8 cellular contexts compared by ENCODE assay signal in the genomic region with DNA sequence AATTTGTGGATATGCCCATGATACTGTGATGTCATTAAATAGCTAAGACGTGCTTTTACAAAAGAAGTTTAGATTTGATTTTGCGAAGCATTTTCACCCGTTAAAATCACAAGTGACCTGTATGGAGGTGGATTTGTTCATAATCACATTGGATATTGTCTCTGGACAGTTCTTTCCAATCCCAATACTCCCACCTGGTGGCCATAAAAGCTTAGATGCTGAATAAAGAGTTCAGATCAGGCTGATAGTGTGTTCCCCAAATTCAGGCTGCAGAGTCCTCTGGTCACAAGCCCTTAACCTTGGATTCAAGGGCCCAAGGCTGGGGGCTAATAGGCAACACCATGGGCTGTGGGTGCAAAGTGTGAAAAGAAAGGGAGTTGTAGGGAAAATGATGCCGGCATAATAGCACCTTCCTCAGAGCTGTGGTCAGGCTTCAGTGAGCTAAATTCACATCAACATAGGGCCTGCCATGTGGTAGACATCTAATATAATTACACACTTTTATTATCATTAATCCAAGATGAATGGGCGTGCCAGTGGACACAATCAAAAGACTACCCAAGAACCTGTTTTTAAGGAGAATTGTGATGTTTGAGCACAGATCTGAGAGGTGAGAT. TPM values are rescaled to one million over a fixed set of nuclear protein-coding genes. Genes with fewer than 3 reads are reported as not detected.
DNase-seq lines count a peak whose midpoint lies in the region; ATAC-seq and TF ChIP-seq lines count a peak whose summit lies in the region.

No MANE protein-coding gene starts in this region.

- no peaks in the 10 kb centered on the region for H4K20me1 ChIP-seq in neural cell (ENCODE audit: insufficient read depth)

- no peaks in the 10 kb centered on the region for H3K4me1 Mint-ChIP-seq in activated naive CD4-positive, alpha-beta T cell treated with anti-CD3 and anti-CD28 coated beads for 36 hours (ENCODE audit: low read depth)
- no peaks in the 10 kb centered on the region for H3K4me1 Mint-ChIP-seq in effector memory CD8-positive, alpha-beta T cell (ENCODE audit: low read depth in 2 of 2)

- H3K4me3 ChIP-seq in neural cell (ENCODE audit: low read length) = no peak overlapping the region

- no peaks in the 10 kb centered on the region for H3K36me3 Mint-ChIP-seq in activated naive CD4-positive, alpha-beta T cell treated with anti-CD3 and anti-CD28 coated beads for 36 hours (ENCODE audit: low read depth)
- H3K36me3 Mint-ChIP-seq in effector memory CD8-positive, alpha-beta T cell (ENCODE audit: insufficient read depth) = no peaks in the 10 kb centered on the region

- H2AFZ ChIP-seq in neural cell (ENCODE audit: low read depth, low read length) = no peak overlapping the region

- no peaks in the 10 kb centered on the region for H3K79me2 ChIP-seq in neural cell (replicated peaks; ENCODE audit: insufficient read depth, low read length)

- CTCF ChIA-PET in activated naive CD4-positive, alpha-beta T cell treated with anti-CD3 and anti-CD28 coated beads for 36 hours (lab: Charles Lee) = interaction anchor here (0.6 to 1.7 kb wide), 7 partner anchors 12 to 423 kb away, joined by 3 to 5 read pairs (median 3); no protein-coding TSS in a partner anchor

- no peaks in the 10 kb centered on the region for H3K9me3 ChIP-seq in neural cell (ENCODE audit: low read length)

- intact Hi-C loops in activated naive CD4-positive, alpha-beta T cell treated with anti-CD3 and anti-CD28 coated beads for 36 hours (cut with micrococcal nuclease) = loop anchor here (1.0 kb wide), 1 partner anchor 275 kb away; no protein-coding TSS in a partner anchor

- no peaks in the 10 kb centered on the region for H3K9me2 ChIP-seq in neural cell (ENCODE audit: insufficient read depth, low read length)

- peak; percentile 70 for TF ChIP-seq RAD21 in neural cell (conservative IDR thresholded peaks at IDR 0.05)

- no peaks in the 10 kb centered on the region for H3K36me3 ChIP-seq in neural cell (ENCODE audit: insufficient read depth, low read length)

- DNase-seq in activated naive CD4-positive, alpha-beta T cell treated with anti-CD3 and anti-CD28 coated beads for 36 hours = peak; percentile 44
- no peak for DNase-seq in activated naive CD4-positive, alpha-beta T cell (lab: John Stamatoyannopoulos, UW)
- DNase-seq in RKO (ENCODE audit: low spot score) (peak; percentile 72), T-helper 9 cell (no peak)
- DNase-seq in effector memory CD8-positive, alpha-beta T cell = peak; percentile 17 to 32 (median 27)

- H3F3A ChIP-seq in neural cell (ENCODE audit: insufficient read depth, low read length, poor library complexity, severe bottlenecking) = no peaks in the 10 kb centered on the region

- no peaks in the 10 kb centered on the region for H3K9me3 Mint-ChIP-seq in activated naive CD4-positive, alpha-beta T cell treated with anti-CD3 and anti-CD28 coated beads for 36 hours
- H3K9me3 Mint-ChIP-seq in effector memory CD8-positive, alpha-beta T cell = no peaks in the 10 kb centered on the region

- H3K27me3 Mint-ChIP-seq in activated naive CD4-positive, alpha-beta T cell treated with anti-CD3 and anti-CD28 coated beads for 36 hours (ENCODE audit: low read depth) = no peaks in the 10 kb centered on the region
- peaks cover 7 to 23% of the 10 kb centered on the region in 2 donors for H3K27me3 Mint-ChIP-seq in effector memory CD8-positive, alpha-beta T cell

- no peak overlapping the region for H3K27ac ChIP-seq in neural cell (ENCODE audit: low read length)

- TF ChIP-seq EP300 in neural cell (conservative IDR thresholded peaks at IDR 0.05; ENCODE audit: poor library complexity, severe bottlenecking) = no peak

- H3K27me3 ChIP-seq in neural cell (ENCODE audit: insufficient read depth, low read depth, low read length) = no peaks in the 10 kb centered on the region

- TF ChIP-seq CTCF in neural cell (IDR thresholded peaks at IDR 0.05; ENCODE audit: poor library complexity, severe bottlenecking) = peak; percentile 69

- H3K9ac ChIP-seq in neural cell (ENCODE audit: low read length) = no peak overlapping the region

- no peak overlapping the region for H3K4me2 ChIP-seq in neural cell (ENCODE audit: low read length)

- H3K27ac Mint-ChIP-seq in activated naive CD4-positive, alpha-beta T cell treated with anti-CD3 and anti-CD28 coated beads for 36 hours = no peak overlapping the region
- no peak overlapping the region for H3K27ac Mint-ChIP-seq in effector memory CD8-positive, alpha-beta T cell

- H3K4me3 Mint-ChIP-seq in activated naive CD4-positive, alpha-beta T cell treated with anti-CD3 and anti-CD28 coated beads for 36 hours = no peak overlapping the region
- no peak overlapping the region for H3K4me3 Mint-ChIP-seq in effector memory CD8-positive, alpha-beta T cell

- ATAC-seq in HG02885 (IDR thresholded peaks at IDR 0.05; ENCODE audit: poor library complexity, unreplicated experiment) = peak; percentile 78
- ATAC-seq in effector memory CD8-positive, alpha-beta T cell (replicated peaks) = peak; percentile 35
- ATAC-seq in GM18502 (IDR thresholded peaks at IDR 0.05; ENCODE audit: poor library complexity, unreplicated experiment) = no peak

TF ChIP-seq in neural cell, 6 proteins besides CTCF, POLR2A, EP300 and RAD21:
- TF ChIP-seq REST (IDR thresholded peaks at IDR 0.05; ENCODE audit: borderline replicate concordance) (no peak), POLR2AphosphoS5 (IDR thresholded peaks at IDR 0.05) (no peak), SMC3 (conservative IDR thresholded peaks at IDR 0.05; ENCODE audit: poor library complexity) (peak; percentile 75)
TF ChIP-seq in neural cell: peak in this region for 1.

RNA-seq across cellular contexts. Expression of gene SMIM43, which starts 28.1 kb away (rescaled TPM):
- not detected for total RNA-seq in activated naive CD4-positive, alpha-beta T cell treated with anti-CD3 and anti-CD28 coated beads for 36 hours
- polyA plus RNA-seq in neural cell = 0.17 TPM in 1 of 2 replicates, not detected in the other
- polyA minus RNA-seq in neural cell = not detected in 2 replicates

RNA-seq across cellular contexts. Expression of gene ANXA5, which starts 40.1 kb away (rescaled TPM):
- total RNA-seq in activated naive CD4-positive, alpha-beta T cell treated with anti-CD3 and anti-CD28 coated beads for 36 hours = 10 to 100 TPM; 98.4 to 99.5 TPM
- 2.9 and 8.1 TPM in 2 replicates for polyA plus RNA-seq in neural cell
- polyA minus RNA-seq in neural cell = 2.2 and 3.7 TPM in 2 replicates

Comparison
In these comparisons a context has a peak if more than half of its experiments do, and no peak if none do; other contexts are left out.
1. DNase-seq: peak in activated naive CD4-positive, alpha-beta T cell treated with anti-CD3 and anti-CD28 coated beads for 36 hours (single experiment), RKO (single experiment) and effector memory CD8-positive, alpha-beta T cell (3 of 3); none in activated naive CD4-positive, alpha-beta T cell (0 of 4) and T-helper 9 cell (single experiment).